In genomic region chr17:16384557-16384956, GRCh38 we compare ENCODE assay signal across 1 cellular context.
TF ChIP-seq lines count a peak whose summit lies in the region.

No MANE protein-coding gene starts in this region.

TF ChIP-seq in WTC11, 78 proteins besides CTCF, POLR2A, EP300 and RAD21 (continued from another document):
- TF ChIP-seq, protein P1, sequence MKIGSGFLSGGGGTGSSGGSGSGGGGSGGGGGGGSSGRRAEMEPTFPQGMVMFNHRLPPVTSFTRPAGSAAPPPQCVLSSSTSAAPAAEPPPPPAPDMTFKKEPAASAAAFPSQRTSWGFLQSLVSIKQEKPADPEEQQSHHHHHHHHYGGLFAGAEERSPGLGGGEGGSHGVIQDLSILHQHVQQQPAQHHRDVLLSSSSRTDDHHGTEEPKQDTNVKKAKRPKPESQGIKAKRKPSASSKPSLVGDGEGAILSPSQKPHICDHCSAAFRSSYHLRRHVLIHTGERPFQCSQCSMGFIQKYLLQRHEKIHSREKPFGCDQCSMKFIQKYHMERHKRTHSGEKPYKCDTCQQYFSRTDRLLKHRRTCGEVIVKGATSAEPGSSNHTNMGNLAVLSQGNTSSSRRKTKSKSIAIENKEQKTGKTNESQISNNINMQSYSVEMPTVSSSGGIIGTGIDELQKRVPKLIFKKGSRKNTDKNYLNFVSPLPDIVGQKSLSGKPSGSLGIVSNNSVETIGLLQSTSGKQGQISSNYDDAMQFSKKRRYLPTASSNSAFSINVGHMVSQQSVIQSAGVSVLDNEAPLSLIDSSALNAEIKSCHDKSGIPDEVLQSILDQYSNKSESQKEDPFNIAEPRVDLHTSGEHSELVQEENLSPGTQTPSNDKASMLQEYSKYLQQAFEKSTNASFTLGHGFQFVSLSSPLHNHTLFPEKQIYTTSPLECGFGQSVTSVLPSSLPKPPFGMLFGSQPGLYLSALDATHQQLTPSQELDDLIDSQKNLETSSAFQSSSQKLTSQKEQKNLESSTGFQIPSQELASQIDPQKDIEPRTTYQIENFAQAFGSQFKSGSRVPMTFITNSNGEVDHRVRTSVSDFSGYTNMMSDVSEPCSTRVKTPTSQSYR (CRISPR knock-in tag; IDR thresholded peaks at IDR 0.05): no peak
- TF ChIP-seq RELA (CRISPR knock-in tag; IDR thresholded peaks at IDR 0.05; ENCODE audit: borderline replicate concordance): no peak
TF ChIP-seq in WTC11: peak in this region for 0.
